In genomic region chr7:17126413-17127374, GRCh38 we compare ENCODE assay signal across 12 cellular contexts.
DNase-seq lines count a peak whose midpoint lies in the region; ATAC-seq, FAIRE-seq and TF ChIP-seq lines count a peak whose summit lies in the region.
"Had no signal": no experiment of that assay in that cellular context is flagged by ENCODE, and none has a peak within 500 bp of the region (broad histone marks: within the 10 kb centered on the region; RNA-seq: fewer than 3 reads in every experiment).

No MANE protein-coding gene starts in this region.

- intact Hi-C loops in GM12878 (cut with micrococcal nuclease; ENCODE audit: unreplicated experiment), result no loop called here

- H3K79me2 ChIP-seq in GM12878 (ENCODE audit: control insufficient read depth, insufficient read depth, low read length) (no peaks in the 10 kb centered on the region), smooth muscle cell (ENCODE audit: low read depth) (no peaks in the 10 kb centered on the region)

- RAD21 ChIA-PET in GM12878 (lab: Charles Lee; ENCODE audit: unreplicated experiment), result interaction anchor here (0.8 to 2.1 kb wide), 9 partner anchors 13 to 276 kb away, joined by 3 to 11 read pairs (median 4); partner anchors contain the start of gene AHR

- H3K4me1 ChIP-seq in GM12878 (ENCODE audit: control insufficient read depth, insufficient read depth, low read length) (peaks cover 28% of the 10 kb centered on the region), smooth muscle cell (ENCODE audit: low read depth) (peaks cover 12% of the 10 kb centered on the region)

- POLR2A ChIA-PET in GM12878 (lab: Charles Lee), result interaction anchor here (0.5 kb wide), 1 partner anchor 10 kb away, joined by 3 read pairs; no protein-coding TSS in a partner anchor

- TF ChIP-seq CTCF in GM12878 (IDR thresholded peaks at IDR 0.05 in 2 of 3, conservative IDR thresholded peaks at IDR 0.05 in 1 of 3; ENCODE audit: control insufficient read depth in 2 of 3, extremely low read depth in 1 of 3, insufficient read depth in 1 of 3, low read depth in 3 of 3, low read length in 3 of 3), result no peak
- no peak for TF ChIP-seq CTCF in smooth muscle cell (IDR thresholded peaks at IDR 0.05; ENCODE audit: borderline replicate concordance, insufficient read depth, poor library complexity, severe bottlenecking)

- H3K9me3 ChIP-seq in GM12878 (replicated peaks; ENCODE audit: control insufficient read depth, insufficient read depth, low read length), result no peaks in the 10 kb centered on the region
- no peaks in the 10 kb centered on the region for H3K9me3 ChIP-seq in smooth muscle cell (replicated peaks; ENCODE audit: low read depth)
- H3K9me3 ChIP-seq: transverse colon had no signal

- TF ChIP-seq POLR2A in GM12878 (IDR thresholded peaks at IDR 0.05; ENCODE audit: low read depth, low read length), result no peak

- peak overlapping the region; percentile 77 for H3K4me2 ChIP-seq in GM12878 (ENCODE audit: control insufficient read depth, insufficient read depth)
- H3K4me2 ChIP-seq in smooth muscle cell, result no peak overlapping the region

- WGBS in GM12878 (ENCODE audit: insufficient coverage, insufficient replicate concordance, low lambda C conversion rate, missing lambda C conversion rate), result 8% methylated on average over 4 of the region's 4 CpGs
- WGBS in smooth muscle cell (ENCODE audit: low lambda C conversion rate), result 71% methylated on average over 4 of the region's 4 CpGs

- no peaks in the 10 kb centered on the region for H3K36me3 ChIP-seq in GM12878 (ENCODE audit: control insufficient read depth in 2 of 2, insufficient read depth in 2 of 2, low read length in 1 of 2)
- H3K36me3 ChIP-seq in smooth muscle cell (ENCODE audit: low read depth), result no peaks in the 10 kb centered on the region
- H3K36me3 ChIP-seq: transverse colon had no signal

- H2AFZ ChIP-seq in GM12878 (ENCODE audit: control insufficient read depth, low read depth, low read length) (peak overlapping the region; percentile 48), smooth muscle cell (ENCODE audit: low read depth) (no peak overlapping the region)

- FAIRE-seq in GM12878 (lab: Jason Lieb, UNC), result no peak
- FAIRE-seq: RCC 7860 had no signal

- TF ChIP-seq EP300 in GM12878 (IDR thresholded peaks at IDR 0.05; ENCODE audit: borderline replicate concordance in 1 of 2, control insufficient read depth in 1 of 2, low read depth in 2 of 2, low read length in 2 of 2), result peak in 1 of 2 experiments; percentile 69; a peak in 1 of 4 replicates

- in situ Hi-C loops in GM12878 (cut with MboI), result no loop called here

- H3F3A ChIP-seq in smooth muscle cell (ENCODE audit: low read depth), result no peaks in the 10 kb centered on the region

- H4K20me1 ChIP-seq in GM12878 (ENCODE audit: control insufficient read depth, insufficient read depth), result no peaks in the 10 kb centered on the region
- H4K20me1 ChIP-seq in smooth muscle cell (ENCODE audit: low read depth), result no peaks in the 10 kb centered on the region

- H3K4me3 ChIP-seq in GM12878 (no peak overlapping the region), smooth muscle cell (no peak overlapping the region)
- H3K4me3 ChIP-seq: transverse colon had no signal

- CTCF ChIA-PET in GM12878 (lab: Yijun Ruan, JAX), result interaction anchor here (0.9 to 1.2 kb wide), 2 partner anchors 23 to 115 kb away, joined by 3 read pairs; no protein-coding TSS in a partner anchor

- no peaks in the 10 kb centered on the region for H3K27me3 ChIP-seq in GM12878 (replicated peaks in 1 of 2; ENCODE audit: control insufficient read depth in 2 of 2, insufficient read depth in 2 of 2, low read length in 1 of 2)
- no peaks in the 10 kb centered on the region for H3K27me3 ChIP-seq in smooth muscle cell (ENCODE audit: low read depth)
- H3K27me3 ChIP-seq: transverse colon had no signal

- SMC1A ChIA-PET in GM12878 (lab: Charles Lee; ENCODE audit: uncharacterized antibody, unreplicated experiment), result interaction anchor here (0.6 to 2.8 kb wide), 11 partner anchors 8 to 577 kb away, joined by 3 to 11 read pairs (median 4); no protein-coding TSS in a partner anchor

- H3K27ac ChIP-seq in GM12878 (ENCODE audit: control insufficient read depth, insufficient read depth), result peak overlapping the region; percentile 52; the same call in 1 of the 2 replicates
- H3K27ac ChIP-seq in smooth muscle cell (ENCODE audit: low read depth), result no peak overlapping the region
- H3K27ac ChIP-seq: epithelial cell of prostate, transverse colon had no signal

- TF ChIP-seq RAD21 in GM12878 (IDR thresholded peaks at IDR 0.05; ENCODE audit: insufficient read depth, low read depth, low read length), result no peak

- no TSS peak for BruUV-seq in GM12878 (replicated peaks; lab: Mats Ljungman, UMichigan)

- DNase-seq in GM12878 (ENCODE audit: low read depth, low spot score) (no peak), DMS79 (lab: John Stamatoyannopoulos, UW) (no peak), smooth muscle cell (lab: John Stamatoyannopoulos, UW; ENCODE audit: unreplicated experiment) (no peak)
- no peak for DNase-seq in effector CD4-positive, alpha-beta T cell
- DNase-seq: NCI-H1694 treated with DMSO at 0.1 percent for 48 hours; stimulated activated CD4-positive, alpha-beta T cell treated with anti-CD3 and anti-CD28 coated beads, Interleukin-2, amount 100 ng/mL, for 48 hours; transverse colon had no signal

- H3K9ac ChIP-seq in GM12878 (ENCODE audit: control insufficient read depth, insufficient read depth, low read length) (peak overlapping the region; percentile 17), smooth muscle cell (ENCODE audit: low read depth) (no peak overlapping the region)

- peak; percentile 84 for ATAC-seq in GM18868 (IDR thresholded peaks at IDR 0.05; ENCODE audit: unreplicated experiment)
- ATAC-seq in GM21381 (IDR thresholded peaks at IDR 0.05; ENCODE audit: unreplicated experiment), result peak; percentile 55
- ATAC-seq in HG03060 (IDR thresholded peaks at IDR 0.05; ENCODE audit: low read depth, unreplicated experiment), result peak; percentile 63
- peak; percentile 83 for ATAC-seq in GM12878

TF ChIP-seq in GM12878, 131 proteins besides CTCF, POLR2A, EP300 and RAD21 (continues in another document):
- peak; percentile 55; the same call in 1 of the 2 replicates for TF ChIP-seq CREB1 (IDR thresholded peaks at IDR 0.05; ENCODE audit: low read depth)
- TF ChIP-seq MTA2 (IDR thresholded peaks at IDR 0.05; ENCODE audit: low read depth), result peak; percentile 54; the same call in 1 of the 2 replicates
- TF ChIP-seq FOXK2 (IDR thresholded peaks at IDR 0.05), result no peak
- TF ChIP-seq NBN (IDR thresholded peaks at IDR 0.05), result 0 out of 2 replicates have a peak, but pooled peaks have one; percentile 33
- peak; percentile 43; the same call in 1 of the 2 replicates for TF ChIP-seq RUNX3 (IDR thresholded peaks at IDR 0.05; ENCODE audit: low read length)
- TF ChIP-seq NFIC (IDR thresholded peaks at IDR 0.05; ENCODE audit: low read depth, low read length), result peak; percentile 95
- TF ChIP-seq KDM1A (IDR thresholded peaks at IDR 0.05; ENCODE audit: borderline replicate concordance), result no peak
- no peak for TF ChIP-seq SREBF1 (IDR thresholded peaks at IDR 0.05; ENCODE audit: low read length)
- no peak for TF ChIP-seq TCF12 (IDR thresholded peaks at IDR 0.05; ENCODE audit: low read depth, low read length)
- TF ChIP-seq SKIL (IDR thresholded peaks at IDR 0.05; ENCODE audit: low read depth, poor library complexity, severe bottlenecking), result peak; percentile 71
- no peak for TF ChIP-seq RFX5 (IDR thresholded peaks at IDR 0.05; ENCODE audit: low read depth, low read length)
- TF ChIP-seq MAX (IDR thresholded peaks at IDR 0.05; ENCODE audit: low read depth, low read length), result no peak
- TF ChIP-seq TBL1XR1 (IDR thresholded peaks at IDR 0.05; ENCODE audit: low read depth, low read length), result peak; percentile 58
- no peak for TF ChIP-seq KLF5 (IDR thresholded peaks at IDR 0.05; ENCODE audit: partially characterized antibody)
- peak; percentile 77 for TF ChIP-seq PML (IDR thresholded peaks at IDR 0.05; ENCODE audit: low read length)
- TF ChIP-seq NFYA (IDR thresholded peaks at IDR 0.05; ENCODE audit: borderline replicate concordance, low read depth, low read length), result no peak
- no peak for TF ChIP-seq BRCA1 (IDR thresholded peaks at IDR 0.05; ENCODE audit: low read depth, low read length)
- 0 out of 2 replicates have a peak, but pooled peaks have one; percentile 27 for TF ChIP-seq RAD51 (IDR thresholded peaks at IDR 0.05)
- no peak for TF ChIP-seq TCF3 (IDR thresholded peaks at IDR 0.05; ENCODE audit: borderline replicate concordance, insufficient read depth, low read depth, low read length)
- TF ChIP-seq SUPT20H (IDR thresholded peaks at IDR 0.05; ENCODE audit: borderline replicate concordance, control insufficient read depth, low read depth, low read length), result no peak
- no peak for TF ChIP-seq STAT1 (conservative IDR thresholded peaks at IDR 0.05)
- no peak for TF ChIP-seq USF1 (IDR thresholded peaks at IDR 0.05; ENCODE audit: borderline replicate concordance, extremely low read length, insufficient read depth, low read depth, low read length)
- TF ChIP-seq SIX5 (IDR thresholded peaks at IDR 0.05; ENCODE audit: low read depth, low read length, severe bottlenecking), result no peak
